Comparison of ENCODE assay signal across 1 cellular context in genomic region chr16:81480856-81481821, GRCh38.
TF ChIP-seq lines count a peak whose summit lies in the region.

No MANE protein-coding gene starts in this region.

TF ChIP-seq in K562, 482 proteins besides CTCF, POLR2A, EP300 and RAD21 (continued from another document and continues in another):
- TF ChIP-seq, protein P1, sequence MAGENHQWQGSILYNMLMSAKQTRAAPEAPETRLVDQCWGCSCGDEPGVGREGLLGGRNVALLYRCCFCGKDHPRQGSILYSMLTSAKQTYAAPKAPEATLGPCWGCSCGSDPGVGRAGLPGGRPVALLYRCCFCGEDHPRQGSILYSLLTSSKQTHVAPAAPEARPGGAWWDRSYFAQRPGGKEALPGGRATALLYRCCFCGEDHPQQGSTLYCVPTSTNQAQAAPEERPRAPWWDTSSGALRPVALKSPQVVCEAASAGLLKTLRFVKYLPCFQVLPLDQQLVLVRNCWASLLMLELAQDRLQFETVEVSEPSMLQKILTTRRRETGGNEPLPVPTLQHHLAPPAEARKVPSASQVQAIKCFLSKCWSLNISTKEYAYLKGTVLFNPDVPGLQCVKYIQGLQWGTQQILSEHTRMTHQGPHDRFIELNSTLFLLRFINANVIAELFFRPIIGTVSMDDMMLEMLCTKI (IDR thresholded peaks at IDR 0.05; ENCODE audit: partially characterized antibody) = no peak
- TF ChIP-seq, protein P2, sequence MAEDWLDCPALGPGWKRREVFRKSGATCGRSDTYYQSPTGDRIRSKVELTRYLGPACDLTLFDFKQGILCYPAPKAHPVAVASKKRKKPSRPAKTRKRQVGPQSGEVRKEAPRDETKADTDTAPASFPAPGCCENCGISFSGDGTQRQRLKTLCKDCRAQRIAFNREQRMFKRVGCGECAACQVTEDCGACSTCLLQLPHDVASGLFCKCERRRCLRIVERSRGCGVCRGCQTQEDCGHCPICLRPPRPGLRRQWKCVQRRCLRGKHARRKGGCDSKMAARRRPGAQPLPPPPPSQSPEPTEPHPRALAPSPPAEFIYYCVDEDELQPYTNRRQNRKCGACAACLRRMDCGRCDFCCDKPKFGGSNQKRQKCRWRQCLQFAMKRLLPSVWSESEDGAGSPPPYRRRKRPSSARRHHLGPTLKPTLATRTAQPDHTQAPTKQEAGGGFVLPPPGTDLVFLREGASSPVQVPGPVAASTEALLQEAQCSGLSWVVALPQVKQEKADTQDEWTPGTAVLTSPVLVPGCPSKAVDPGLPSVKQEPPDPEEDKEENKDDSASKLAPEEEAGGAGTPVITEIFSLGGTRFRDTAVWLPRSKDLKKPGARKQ (CRISPR knock-in tag; IDR thresholded peaks at IDR 0.05) = no peak
- TF ChIP-seq HDGF (IDR thresholded peaks at IDR 0.05) (no peak), KDM4B (IDR thresholded peaks at IDR 0.05; ENCODE audit: borderline replicate concordance in 2 of 2, low read depth in 1 of 2) (peak in 1 of 2 experiments; percentile 85; a peak in 1 of 4 replicates), TFAM (CRISPR knock-in tag; conservative IDR thresholded peaks at IDR 0.05) (no peak), SMAD2 (IDR thresholded peaks at IDR 0.05; ENCODE audit: low read depth, low read length) (no peak), ZNF232 (CRISPR knock-in tag; IDR thresholded peaks at IDR 0.05) (no peak), MCM3 (IDR thresholded peaks at IDR 0.05) (no peak), BHLHE40 (IDR thresholded peaks at IDR 0.05; ENCODE audit: low read length) (peak; percentile 69; the same call in 1 of the 2 replicates), ZNF778 (CRISPR knock-in tag; IDR thresholded peaks at IDR 0.05) (no peak), MTF1 (CRISPR knock-in tag; IDR thresholded peaks at IDR 0.05; ENCODE audit: borderline replicate concordance) (no peak), NFRKB (IDR thresholded peaks at IDR 0.05; ENCODE audit: low read depth) (no peak), FUS (optimal IDR thresholded peaks at IDR 0.05; ENCODE audit: low read depth, low read length) (no peak), ZNF77 (CRISPR knock-in tag; IDR thresholded peaks at IDR 0.05) (no peak), BCOR (IDR thresholded peaks at IDR 0.05) (0 out of 2 replicates have a peak, but pooled peaks have one; percentile 29), RBM39 (optimal IDR thresholded peaks at IDR 0.05; ENCODE audit: low read depth, low read length) (no peak), BCL6 (CRISPR knock-in tag; IDR thresholded peaks at IDR 0.05) (no peak), MCM2 (IDR thresholded peaks at IDR 0.05; ENCODE audit: low read depth) (no peak), MCM5 (IDR thresholded peaks at IDR 0.05; ENCODE audit: low read depth) (no peak), ZBTB7A (IDR thresholded peaks at IDR 0.05; ENCODE audit: borderline replicate concordance, control insufficient read depth, low read depth, low read length) (peak; percentile 59), SIN3A (IDR thresholded peaks at IDR 0.05; ENCODE audit: borderline replicate concordance in 2 of 2, control insufficient read depth in 1 of 2, low read depth in 2 of 2, low read length in 2 of 2) (0 out of 4 replicates have a peak, but pooled peaks of 1 of the 2 experiments have one; percentile 33)
- TF ChIP-seq, protein P3, sequence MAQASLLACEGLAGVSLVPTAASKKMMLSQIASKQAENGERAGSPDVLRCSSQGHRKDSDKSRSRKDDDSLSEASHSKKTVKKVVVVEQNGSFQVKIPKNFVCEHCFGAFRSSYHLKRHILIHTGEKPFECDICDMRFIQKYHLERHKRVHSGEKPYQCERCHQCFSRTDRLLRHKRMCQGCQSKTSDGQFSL (CRISPR knock-in tag; IDR thresholded peaks at IDR 0.05) = peak; percentile 46
- TF ChIP-seq, protein P3 (tag; IDR thresholded peaks at IDR 0.05) = no peak
- TF ChIP-seq, protein P4, sequence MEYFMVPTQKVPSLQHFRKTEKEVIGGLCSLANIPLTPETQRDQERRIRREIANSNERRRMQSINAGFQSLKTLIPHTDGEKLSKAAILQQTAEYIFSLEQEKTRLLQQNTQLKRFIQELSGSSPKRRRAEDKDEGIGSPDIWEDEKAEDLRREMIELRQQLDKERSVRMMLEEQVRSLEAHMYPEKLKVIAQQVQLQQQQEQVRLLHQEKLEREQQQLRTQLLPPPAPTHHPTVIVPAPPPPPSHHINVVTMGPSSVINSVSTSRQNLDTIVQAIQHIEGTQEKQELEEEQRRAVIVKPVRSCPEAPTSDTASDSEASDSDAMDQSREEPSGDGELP (CRISPR knock-in tag; IDR thresholded peaks at IDR 0.05; ENCODE audit: borderline replicate concordance) = peak; percentile 81
- TF ChIP-seq, protein P5, sequence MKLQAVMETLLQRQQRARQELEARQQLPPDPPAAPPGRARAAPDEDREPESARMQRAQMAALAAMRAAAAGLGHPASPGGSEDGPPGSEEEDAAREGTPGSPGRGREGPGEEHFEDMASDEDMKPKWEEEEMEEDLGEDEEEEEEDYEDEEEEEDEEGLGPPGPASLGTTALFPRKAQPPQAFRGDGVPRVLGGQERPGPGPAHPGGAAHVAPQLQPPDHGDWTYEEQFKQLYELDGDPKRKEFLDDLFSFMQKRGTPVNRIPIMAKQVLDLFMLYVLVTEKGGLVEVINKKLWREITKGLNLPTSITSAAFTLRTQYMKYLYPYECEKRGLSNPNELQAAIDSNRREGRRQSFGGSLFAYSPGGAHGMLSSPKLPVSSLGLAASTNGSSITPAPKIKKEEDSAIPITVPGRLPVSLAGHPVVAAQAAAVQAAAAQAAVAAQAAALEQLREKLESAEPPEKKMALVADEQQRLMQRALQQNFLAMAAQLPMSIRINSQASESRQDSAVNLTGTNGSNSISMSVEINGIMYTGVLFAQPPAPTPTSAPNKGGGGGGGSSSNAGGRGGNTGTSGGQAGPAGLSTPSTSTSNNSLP (IDR thresholded peaks at IDR 0.05; ENCODE audit: borderline replicate concordance, low read depth, low read length) = no peak
- TF ChIP-seq, protein P6, sequence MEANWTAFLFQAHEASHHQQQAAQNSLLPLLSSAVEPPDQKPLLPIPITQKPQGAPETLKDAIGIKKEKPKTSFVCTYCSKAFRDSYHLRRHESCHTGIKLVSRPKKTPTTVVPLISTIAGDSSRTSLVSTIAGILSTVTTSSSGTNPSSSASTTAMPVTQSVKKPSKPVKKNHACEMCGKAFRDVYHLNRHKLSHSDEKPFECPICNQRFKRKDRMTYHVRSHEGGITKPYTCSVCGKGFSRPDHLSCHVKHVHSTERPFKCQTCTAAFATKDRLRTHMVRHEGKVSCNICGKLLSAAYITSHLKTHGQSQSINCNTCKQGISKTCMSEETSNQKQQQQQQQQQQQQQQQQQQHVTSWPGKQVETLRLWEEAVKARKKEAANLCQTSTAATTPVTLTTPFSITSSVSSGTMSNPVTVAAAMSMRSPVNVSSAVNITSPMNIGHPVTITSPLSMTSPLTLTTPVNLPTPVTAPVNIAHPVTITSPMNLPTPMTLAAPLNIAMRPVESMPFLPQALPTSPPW (CRISPR knock-in tag; IDR thresholded peaks at IDR 0.05) = peak; percentile 79
- TF ChIP-seq, protein P7, sequence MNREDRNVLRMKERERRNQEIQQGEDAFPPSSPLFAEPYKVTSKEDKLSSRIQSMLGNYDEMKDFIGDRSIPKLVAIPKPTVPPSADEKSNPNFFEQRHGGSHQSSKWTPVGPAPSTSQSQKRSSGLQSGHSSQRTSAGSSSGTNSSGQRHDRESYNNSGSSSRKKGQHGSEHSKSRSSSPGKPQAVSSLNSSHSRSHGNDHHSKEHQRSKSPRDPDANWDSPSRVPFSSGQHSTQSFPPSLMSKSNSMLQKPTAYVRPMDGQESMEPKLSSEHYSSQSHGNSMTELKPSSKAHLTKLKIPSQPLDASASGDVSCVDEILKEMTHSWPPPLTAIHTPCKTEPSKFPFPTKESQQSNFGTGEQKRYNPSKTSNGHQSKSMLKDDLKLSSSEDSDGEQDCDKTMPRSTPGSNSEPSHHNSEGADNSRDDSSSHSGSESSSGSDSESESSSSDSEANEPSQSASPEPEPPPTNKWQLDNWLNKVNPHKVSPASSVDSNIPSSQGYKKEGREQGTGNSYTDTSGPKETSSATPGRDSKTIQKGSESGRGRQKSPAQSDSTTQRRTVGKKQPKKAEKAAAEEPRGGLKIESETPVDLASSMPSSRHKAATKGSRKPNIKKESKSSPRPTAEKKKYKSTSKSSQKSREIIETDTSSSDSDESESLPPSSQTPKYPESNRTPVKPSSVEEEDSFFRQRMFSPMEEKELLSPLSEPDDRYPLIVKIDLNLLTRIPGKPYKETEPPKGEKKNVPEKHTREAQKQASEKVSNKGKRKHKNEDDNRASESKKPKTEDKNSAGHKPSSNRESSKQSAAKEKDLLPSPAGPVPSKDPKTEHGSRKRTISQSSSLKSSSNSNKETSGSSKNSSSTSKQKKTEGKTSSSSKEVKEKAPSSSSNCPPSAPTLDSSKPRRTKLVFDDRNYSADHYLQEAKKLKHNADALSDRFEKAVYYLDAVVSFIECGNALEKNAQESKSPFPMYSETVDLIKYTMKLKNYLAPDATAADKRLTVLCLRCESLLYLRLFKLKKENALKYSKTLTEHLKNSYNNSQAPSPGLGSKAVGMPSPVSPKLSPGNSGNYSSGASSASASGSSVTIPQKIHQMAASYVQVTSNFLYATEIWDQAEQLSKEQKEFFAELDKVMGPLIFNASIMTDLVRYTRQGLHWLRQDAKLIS (CRISPR knock-in tag; IDR thresholded peaks at IDR 0.05) = no peak
- TF ChIP-seq, protein P8, sequence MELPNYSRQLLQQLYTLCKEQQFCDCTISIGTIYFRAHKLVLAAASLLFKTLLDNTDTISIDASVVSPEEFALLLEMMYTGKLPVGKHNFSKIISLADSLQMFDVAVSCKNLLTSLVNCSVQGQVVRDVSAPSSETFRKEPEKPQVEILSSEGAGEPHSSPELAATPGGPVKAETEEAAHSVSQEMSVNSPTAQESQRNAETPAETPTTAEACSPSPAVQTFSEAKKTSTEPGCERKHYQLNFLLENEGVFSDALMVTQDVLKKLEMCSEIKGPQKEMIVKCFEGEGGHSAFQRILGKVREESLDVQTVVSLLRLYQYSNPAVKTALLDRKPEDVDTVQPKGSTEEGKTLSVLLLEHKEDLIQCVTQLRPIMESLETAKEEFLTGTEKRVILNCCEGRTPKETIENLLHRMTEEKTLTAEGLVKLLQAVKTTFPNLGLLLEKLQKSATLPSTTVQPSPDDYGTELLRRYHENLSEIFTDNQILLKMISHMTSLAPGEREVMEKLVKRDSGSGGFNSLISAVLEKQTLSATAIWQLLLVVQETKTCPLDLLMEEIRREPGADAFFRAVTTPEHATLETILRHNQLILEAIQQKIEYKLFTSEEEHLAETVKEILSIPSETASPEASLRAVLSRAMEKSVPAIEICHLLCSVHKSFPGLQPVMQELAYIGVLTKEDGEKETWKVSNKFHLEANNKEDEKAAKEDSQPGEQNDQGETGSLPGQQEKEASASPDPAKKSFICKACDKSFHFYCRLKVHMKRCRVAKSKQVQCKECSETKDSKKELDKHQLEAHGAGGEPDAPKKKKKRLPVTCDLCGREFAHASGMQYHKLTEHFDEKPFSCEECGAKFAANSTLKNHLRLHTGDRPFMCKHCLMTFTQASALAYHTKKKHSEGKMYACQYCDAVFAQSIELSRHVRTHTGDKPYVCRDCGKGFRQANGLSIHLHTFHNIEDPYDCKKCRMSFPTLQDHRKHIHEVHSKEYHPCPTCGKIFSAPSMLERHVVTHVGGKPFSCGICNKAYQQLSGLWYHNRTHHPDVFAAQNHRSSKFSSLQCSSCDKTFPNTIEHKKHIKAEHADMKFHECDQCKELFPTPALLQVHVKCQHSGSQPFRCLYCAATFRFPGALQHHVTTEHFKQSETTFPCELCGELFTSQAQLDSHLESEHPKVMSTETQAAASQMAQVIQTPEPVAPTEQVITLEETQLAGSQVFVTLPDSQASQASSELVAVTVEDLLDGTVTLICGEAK (IDR thresholded peaks at IDR 0.05) = no peak
- TF ChIP-seq, protein P8 (CRISPR knock-in tag; IDR thresholded peaks at IDR 0.05) = no peak
- TF ChIP-seq, protein P9, sequence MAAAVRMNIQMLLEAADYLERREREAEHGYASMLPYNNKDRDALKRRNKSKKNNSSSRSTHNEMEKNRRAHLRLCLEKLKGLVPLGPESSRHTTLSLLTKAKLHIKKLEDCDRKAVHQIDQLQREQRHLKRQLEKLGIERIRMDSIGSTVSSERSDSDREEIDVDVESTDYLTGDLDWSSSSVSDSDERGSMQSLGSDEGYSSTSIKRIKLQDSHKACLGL (CRISPR knock-in tag; IDR thresholded peaks at IDR 0.05; ENCODE audit: borderline replicate concordance, poor library complexity, severe bottlenecking) = no peak
